ENCODE assay signal across 32 cellular contexts in genomic region chr22:45750626-45751025, GRCh38.
"Had no signal": no experiment of that assay in that cellular context is flagged by ENCODE, and none has a peak within 500 bp of the region (broad histone marks: within the 10 kb centered on the region; RNA-seq: fewer than 3 reads in every experiment).

No MANE protein-coding gene starts in this region.

- H3K9me3 ChIP-seq: ascending aorta, breast epithelium, esophagus squamous epithelium had no signal

- H3K4me3 ChIP-seq: ascending aorta, breast epithelium, cardiac muscle cell, esophagus squamous epithelium had no signal

- H3K27ac ChIP-seq: ascending aorta, breast epithelium, cardiac muscle cell, epithelial cell of prostate had no signal

- H3K27ac Mint-ChIP-seq: activated CD4-positive, alpha-beta memory T cell treated with anti-CD3 and anti-CD28 coated beads for 36 hours; activated CD4-positive, alpha-beta T cell treated with anti-CD3 and anti-CD28 coated beads for 36 hours; activated CD4-positive, alpha-beta T cell treated with anti-CD3 and anti-CD28 coated beads, Interleukin-2, amount 10 ng/mL, durations not matched to agents 24 days and 14 days; activated CD8-positive, alpha-beta memory T cell treated with anti-CD3 and anti-CD28 coated beads, Interleukin-2, amount 10 ng/mL, durations not matched to agents 7 days and 5 days; activated CD8-positive, alpha-beta T cell treated with anti-CD3 and anti-CD28 coated beads, Interleukin-2, amount 10 ng/mL, durations not matched to agents 7 days and 5 days; activated naive CD4-positive, alpha-beta T cell treated with anti-CD3 and anti-CD28 coated beads, Interleukin-2, amount 10 ng/mL, durations not matched to agents 7 days and 5 days; activated naive CD4-positive, alpha-beta T cell treated with anti-CD3 and anti-CD28 coated beads, Interleukin-2, amount 50 U/mL, for 72 hours; activated naive CD8-positive, alpha-beta T cell treated with anti-CD3 and anti-CD28 coated beads, Interleukin-2, amount 10 ng/mL, durations not matched to agents 7 days and 5 days; activated T-helper 1 cell treated with anti-CD3 and anti-CD28 coated beads, Interleukin-12 subunit alpha, Interleukin-12 subunit beta, Interleukin-2, Interleukin-4 antibody, amounts not matched to agents 30 ng/mL and 10 ng/mL and 1 ng/mL, durations not matched to agents 14 hours and 24 hours and 36 hours; activated T-helper 2 cell treated with anti-CD3 and anti-CD28 coated beads, Interferon-gamma antibody, Interleukin-2, Interleukin-4, amounts not matched to agents 10 μg/mL and 5 μg/mL and 100 μg/mL, durations not matched to agents 14 hours and 24 hours and 36 hours; effector memory CD8-positive, alpha-beta T cell had no signal

- H3K27me3 ChIP-seq: ascending aorta, breast epithelium, cardiac muscle cell, esophagus squamous epithelium had no signal

- H3K4me3 Mint-ChIP-seq: activated CD4-positive, alpha-beta memory T cell treated with anti-CD3 and anti-CD28 coated beads for 36 hours; activated CD4-positive, alpha-beta T cell treated with anti-CD3 and anti-CD28 coated beads for 36 hours; activated CD4-positive, alpha-beta T cell treated with anti-CD3 and anti-CD28 coated beads, Interleukin-2, amount 10 ng/mL, durations not matched to agents 24 days and 14 days; activated CD8-positive, alpha-beta memory T cell treated with anti-CD3 and anti-CD28 coated beads, Interleukin-2, amount 10 ng/mL, durations not matched to agents 7 days and 5 days; activated CD8-positive, alpha-beta T cell treated with anti-CD3 and anti-CD28 coated beads, Interleukin-2, amount 10 ng/mL, durations not matched to agents 7 days and 5 days; activated naive CD4-positive, alpha-beta T cell treated with anti-CD3 and anti-CD28 coated beads, Interleukin-2, amount 10 ng/mL, durations not matched to agents 7 days and 5 days; activated naive CD8-positive, alpha-beta T cell treated with anti-CD3 and anti-CD28 coated beads, Interleukin-2, amount 10 ng/mL, durations not matched to agents 7 days and 5 days; activated T-helper 1 cell treated with anti-CD3 and anti-CD28 coated beads, Interleukin-12 subunit alpha, Interleukin-12 subunit beta, Interleukin-2, Interleukin-4 antibody, amounts not matched to agents 30 ng/mL and 10 ng/mL and 1 ng/mL, durations not matched to agents 14 hours and 24 hours and 36 hours; brain; effector memory CD8-positive, alpha-beta T cell had no signal

- H3K4me1 Mint-ChIP-seq: activated CD4-positive, alpha-beta T cell treated with anti-CD3 and anti-CD28 coated beads for 36 hours; activated CD4-positive, alpha-beta T cell treated with anti-CD3 and anti-CD28 coated beads, Interleukin-2, amount 10 ng/mL, durations not matched to agents 24 days and 14 days; activated naive CD4-positive, alpha-beta T cell treated with anti-CD3 and anti-CD28 coated beads, Interleukin-2, amount 10 ng/mL, durations not matched to agents 7 days and 5 days had no signal

- H3K27me3 Mint-ChIP-seq: activated CD4-positive, alpha-beta memory T cell treated with anti-CD3 and anti-CD28 coated beads for 36 hours; activated CD4-positive, alpha-beta T cell treated with anti-CD3 and anti-CD28 coated beads for 36 hours; activated CD4-positive, alpha-beta T cell treated with anti-CD3 and anti-CD28 coated beads, Interleukin-2, amount 10 ng/mL, durations not matched to agents 24 days and 14 days; activated CD8-positive, alpha-beta memory T cell treated with anti-CD3 and anti-CD28 coated beads, Interleukin-2, amount 10 ng/mL, durations not matched to agents 7 days and 5 days; activated naive CD4-positive, alpha-beta T cell treated with anti-CD3 and anti-CD28 coated beads, Interleukin-2, amount 10 ng/mL, durations not matched to agents 7 days and 5 days; activated naive CD8-positive, alpha-beta T cell treated with anti-CD3 and anti-CD28 coated beads, Interleukin-2, amount 10 ng/mL, durations not matched to agents 7 days and 5 days; brain; effector memory CD8-positive, alpha-beta T cell had no signal

- H3K36me3 Mint-ChIP-seq: activated CD8-positive, alpha-beta memory T cell treated with anti-CD3 and anti-CD28 coated beads, Interleukin-2, amount 10 ng/mL, durations not matched to agents 7 days and 5 days; activated naive CD4-positive, alpha-beta T cell treated with anti-CD3 and anti-CD28 coated beads, Interleukin-2, amount 10 ng/mL, durations not matched to agents 7 days and 5 days had no signal

- FAIRE-seq: frontal cortex had no signal

- H3K36me3 ChIP-seq: breast epithelium had no signal

- H3K4me1 ChIP-seq: ascending aorta, breast epithelium had no signal

- H3K9me3 Mint-ChIP-seq: activated CD4-positive, alpha-beta memory T cell treated with anti-CD3 and anti-CD28 coated beads for 36 hours; activated CD4-positive, alpha-beta T cell treated with anti-CD3 and anti-CD28 coated beads, Interleukin-2, amount 10 ng/mL, durations not matched to agents 24 days and 14 days; activated naive CD4-positive, alpha-beta T cell treated with anti-CD3 and anti-CD28 coated beads, Interleukin-2, amount 10 ng/mL, durations not matched to agents 7 days and 5 days; activated naive CD4-positive, alpha-beta T cell treated with anti-CD3 and anti-CD28 coated beads, Interleukin-2, amount 50 U/mL, for 72 hours; activated naive CD8-positive, alpha-beta T cell treated with anti-CD3 and anti-CD28 coated beads, Interleukin-2, amount 10 ng/mL, durations not matched to agents 7 days and 5 days; activated T-helper 1 cell treated with anti-CD3 and anti-CD28 coated beads, Interleukin-12 subunit alpha, Interleukin-12 subunit beta, Interleukin-2, Interleukin-4 antibody, amounts not matched to agents 30 ng/mL and 10 ng/mL and 1 ng/mL, durations not matched to agents 14 hours and 24 hours and 36 hours; activated T-helper 2 cell treated with anti-CD3 and anti-CD28 coated beads, Interferon-gamma antibody, Interleukin-2, Interleukin-4, amounts not matched to agents 10 μg/mL and 5 μg/mL and 100 μg/mL, durations not matched to agents 14 hours and 24 hours and 36 hours; brain; effector memory CD8-positive, alpha-beta T cell had no signal

- DNase-seq: activated CD4-positive, alpha-beta memory T cell treated with anti-CD3 and anti-CD28 coated beads for 36 hours; activated CD4-positive, alpha-beta T cell treated with anti-CD3 and anti-CD28 coated beads for 36 hours; activated CD4-positive, alpha-beta T cell treated with anti-CD3 and anti-CD28 coated beads, Interleukin-2, amount 10 ng/mL, durations not matched to agents 24 days and 14 days; activated CD4-positive, CD25-positive, alpha-beta regulatory T cell; activated CD4-positive, CD25-positive, alpha-beta regulatory T cell treated with anti-CD3 and anti-CD28 coated beads, Interleukin-2, amount 50 U/mL, for 72 hours; activated CD8-positive, alpha-beta memory T cell treated with anti-CD3 and anti-CD28 coated beads, Interleukin-2, amount 10 ng/mL, durations not matched to agents 7 days and 5 days; activated CD8-positive, alpha-beta memory T cell treated with anti-CD3 and anti-CD28 coated beads, Interleukin-2, amount 50 U/mL, for 4 hours; activated CD8-positive, alpha-beta T cell treated with anti-CD3 and anti-CD28 coated beads, Interleukin-2, amount 10 ng/mL, durations not matched to agents 7 days and 5 days; activated effector memory CD4-positive, alpha-beta T cell treated with anti-CD3 and anti-CD28 coated beads, Interleukin-2, amount 50 U/mL, for 16 hours; activated naive CD4-positive, alpha-beta T cell; activated naive CD4-positive, alpha-beta T cell treated with anti-CD3 and anti-CD28 coated beads, Interleukin-2, amount 10 ng/mL, durations not matched to agents 7 days and 5 days; activated naive CD8-positive, alpha-beta T cell treated with anti-CD3 and anti-CD28 coated beads, Interleukin-2, amount 10 ng/mL, durations not matched to agents 7 days and 5 days; activated T-cell treated with anti-CD3 and anti-CD28 coated beads, Interleukin-2, amount 50 U/mL, for 1 hour; activated T-cell treated with anti-CD3 and anti-CD28 coated beads, Interleukin-2, amount 50 U/mL, for 48 hours; central memory CD4-positive, alpha-beta T cell; cortex of kidney; dermis blood vessel endothelial cell; effector CD4-positive, alpha-beta T cell; effector memory CD8-positive, alpha-beta T cell; esophagus squamous epithelium; foreskin fibroblast; head of caudate nucleus; T-helper 2 cell had no signal

- ATAC-seq: activated CD4-positive, alpha-beta T cell treated with anti-CD3 and anti-CD28 coated beads for 36 hours; activated CD8-positive, alpha-beta memory T cell treated with anti-CD3 and anti-CD28 coated beads, Interleukin-2, amount 10 ng/mL, durations not matched to agents 7 days and 5 days; activated CD8-positive, alpha-beta T cell treated with anti-CD3 and anti-CD28 coated beads, Interleukin-2, amount 10 ng/mL, durations not matched to agents 7 days and 5 days; activated naive CD4-positive, alpha-beta T cell treated with anti-CD3 and anti-CD28 coated beads, Interleukin-2, amount 50 U/mL, for 72 hours; effector memory CD8-positive, alpha-beta T cell had no signal
